In genomic region chr16:31785126-31785525, GRCh38 we compare ENCODE assay signal across 33 cellular contexts.
"Had no signal": no experiment of that assay in that cellular context is flagged by ENCODE, and none has a peak within 500 bp of the region (broad histone marks: within the 10 kb centered on the region; RNA-seq: fewer than 3 reads in every experiment).

No MANE protein-coding gene starts in this region.

- H3K27ac ChIP-seq: brain microvascular endothelial cell, cardiac muscle cell, Peyer's patch, VCaP had no signal

- H3K36me3 ChIP-seq: brain microvascular endothelial cell, cardiac muscle cell, MG63, Peyer's patch had no signal

- ATAC-seq: activated T-cell treated with anti-CD3 and anti-CD28 coated beads, Interleukin-2, amount 50 U/mL, for 4 hours; PC-3 had no signal

- H3K27me3 ChIP-seq: brain microvascular endothelial cell, cardiac muscle cell, MG63, Peyer's patch had no signal

- H3K4me3 ChIP-seq: cardiac muscle cell, MG63, Peyer's patch had no signal

- H3K4me1 ChIP-seq: Peyer's patch had no signal

- DNase-seq: activated B cell treated with CpG ODN at 0.5 μM for 24 hours; activated CD4-positive, alpha-beta memory T cell treated with anti-CD3 and anti-CD28 coated beads for 36 hours; activated CD4-positive, alpha-beta T cell treated with anti-CD3 and anti-CD28 coated beads for 4 hours; activated CD4-positive, alpha-beta T cell treated with anti-CD3 and anti-CD28 coated beads, Interleukin-2, amount 50 U/mL, for 1 hour; activated CD4-positive, CD25-positive, alpha-beta regulatory T cell treated with anti-CD3 and anti-CD28 coated beads, Interleukin-2, amount 50 U/mL, for 72 hours; activated CD8-positive, alpha-beta memory T cell treated with anti-CD3 and anti-CD28 coated beads, Interleukin-2, amount 50 U/mL, for 4 hours; activated naive CD4-positive, alpha-beta T cell treated with anti-CD3 and anti-CD28 coated beads, Interleukin-2, amount 50 U/mL, for 16 hours; activated naive CD8-positive, alpha-beta T cell treated with anti-CD3 and anti-CD28 coated beads for 36 hours; activated T-cell treated with anti-CD3 and anti-CD28 coated beads for 4 hours; activated T-cell treated with anti-CD3 and anti-CD28 coated beads, Interleukin-2, amount 50 U/mL, for 4 hours; amniotic stem cell; aorta; brain microvascular endothelial cell; MG63; NCI-H1048; NCI-H1105 treated with DMSO at 0.1 percent for 48 hours; NCI-H1436; NCI-H1694; NCI-H1930; NCI-H2081 treated with DMSO at 0.1 percent for 48 hours; NCI-H226; NCI-H446 treated with DMSO at 0.1 percent for 48 hours; NCI-H524; NCI-H69; NCI-H82; PC-3; Peyer's patch; Right ventricle myocardium superior; T-helper 1 cell; T-helper 2 cell; T-helper 9 cell had no signal
